Comparison of ENCODE assay signal across 1 cellular context in genomic region chr2:174336403-174337336, GRCh38.
TF ChIP-seq lines count a peak whose summit lies in the region.

No MANE protein-coding gene starts in this region.

TF ChIP-seq in HepG2, 621 proteins besides CTCF, POLR2A, EP300 and RAD21 (continued from another document and continues in another):
- TF ChIP-seq MYNN (CRISPR knock-in tag; IDR thresholded peaks at IDR 0.05; ENCODE audit: low read depth) (no peak), MTERF4 (CRISPR knock-in tag; IDR thresholded peaks at IDR 0.05) (no peak), NR2F2 (IDR thresholded peaks at IDR 0.05; ENCODE audit: borderline replicate concordance, low read depth) (no peak), HDAC6 (IDR thresholded peaks at IDR 0.05; ENCODE audit: low read depth, low read length) (no peak), FOSL2 (CRISPR knock-in tag; IDR thresholded peaks at IDR 0.05) (no peak), MXI1 (IDR thresholded peaks at IDR 0.05; ENCODE audit: borderline replicate concordance, low read depth, low read length) (no peak), ZNF337 (CRISPR knock-in tag; IDR thresholded peaks at IDR 0.05; ENCODE audit: borderline replicate concordance, low read depth) (no peak), ZNF432 (CRISPR knock-in tag; IDR thresholded peaks at IDR 0.05; ENCODE audit: borderline replicate concordance) (no peak), ZNF224 (CRISPR knock-in tag; IDR thresholded peaks at IDR 0.05) (no peak), ZNF737 (CRISPR knock-in tag; IDR thresholded peaks at IDR 0.05; ENCODE audit: borderline replicate concordance) (no peak), ATF3 (CRISPR knock-in tag; IDR thresholded peaks at IDR 0.05) (no peak), ZNF792 (CRISPR knock-in tag; IDR thresholded peaks at IDR 0.05) (no peak), ZNF10 (CRISPR knock-in tag; IDR thresholded peaks at IDR 0.05; ENCODE audit: borderline replicate concordance, low read depth) (no peak), HIC2 (CRISPR knock-in tag; IDR thresholded peaks at IDR 0.05; ENCODE audit: low read depth) (no peak; the same call in 1 of the 2 replicates), SP2 (CRISPR knock-in tag; IDR thresholded peaks at IDR 0.05) (no peak), IRF9 (CRISPR knock-in tag; IDR thresholded peaks at IDR 0.05; ENCODE audit: borderline replicate concordance) (no peak), RNF2 (conservative IDR thresholded peaks at IDR 0.05; ENCODE audit: low read depth) (peak; percentile 95), ZNF816 (CRISPR knock-in tag; IDR thresholded peaks at IDR 0.05; ENCODE audit: borderline replicate concordance) (no peak; the same call in 1 of the 2 replicates), ZNF768 (CRISPR knock-in tag; IDR thresholded peaks at IDR 0.05) (no peak), TP53 (CRISPR knock-in tag; conservative IDR thresholded peaks at IDR 0.05) (no peak), DPF2 (CRISPR knock-in tag; IDR thresholded peaks at IDR 0.05; ENCODE audit: borderline replicate concordance, low read depth) (no peak), EED (CRISPR knock-in tag; IDR thresholded peaks at IDR 0.05) (peak; percentile 95), PTBP1 (IDR thresholded peaks at IDR 0.05; ENCODE audit: low read depth, low read length, poor library complexity, severe bottlenecking) (no peak), ONECUT2 (CRISPR knock-in tag; IDR thresholded peaks at IDR 0.05) (no peak), ZNF639 (CRISPR knock-in tag; conservative IDR thresholded peaks at IDR 0.05) (peak; percentile 52; the same call in 1 of the 2 replicates), ZBTB49 (CRISPR knock-in tag; IDR thresholded peaks at IDR 0.05; ENCODE audit: borderline replicate concordance) (no peak), LCORL (IDR thresholded peaks at IDR 0.05) (no peak), LCORL (CRISPR knock-in tag; IDR thresholded peaks at IDR 0.05) (0 out of 2 replicates have a peak, but pooled peaks have one; percentile 51), PPARG (CRISPR knock-in tag; conservative IDR thresholded peaks at IDR 0.05) (no peak), U2AF1 (optimal IDR thresholded peaks at IDR 0.05; ENCODE audit: low read depth, low read length) (no peak), ZNF33B (CRISPR knock-in tag; IDR thresholded peaks at IDR 0.05) (no peak), THRA (CRISPR knock-in tag; IDR thresholded peaks at IDR 0.05; ENCODE audit: borderline replicate concordance) (0 out of 2 replicates have a peak, but pooled peaks have one; percentile 9), ZNF75D (CRISPR knock-in tag; IDR thresholded peaks at IDR 0.05; ENCODE audit: borderline replicate concordance) (no peak), KAT8 (CRISPR knock-in tag; IDR thresholded peaks at IDR 0.05) (no peak), IRF2 (CRISPR knock-in tag; IDR thresholded peaks at IDR 0.05) (no peak), ZNF296 (CRISPR knock-in tag; conservative IDR thresholded peaks at IDR 0.05) (no peak), TFE3 (CRISPR knock-in tag; IDR thresholded peaks at IDR 0.05) (0 out of 2 replicates have a peak, but pooled peaks have one; percentile 9), KMT2B (CRISPR knock-in tag; IDR thresholded peaks at IDR 0.05) (0 out of 2 replicates have a peak, but pooled peaks have one; percentile 24), PHF5A (CRISPR knock-in tag; IDR thresholded peaks at IDR 0.05; ENCODE audit: low read depth, unreplicated experiment) (no peak), NFE2L2 (IDR thresholded peaks at IDR 0.05; ENCODE audit: low read length) (no peak), ZNF782 (CRISPR knock-in tag; IDR thresholded peaks at IDR 0.05; ENCODE audit: borderline replicate concordance) (no peak), TAF15 (IDR thresholded peaks at IDR 0.05; ENCODE audit: low read depth, low read length, poor library complexity, severe bottlenecking) (no peak), ISX (CRISPR knock-in tag; conservative IDR thresholded peaks at IDR 0.05) (no peak), GABPA (IDR thresholded peaks at IDR 0.05; ENCODE audit: low read depth, low read length) (no peak), GABPA (CRISPR knock-in tag; IDR thresholded peaks at IDR 0.05; ENCODE audit: low read depth) (no peak), SALL2 (CRISPR knock-in tag; IDR thresholded peaks at IDR 0.05) (no peak), NR2C2 (CRISPR knock-in tag; IDR thresholded peaks at IDR 0.05; ENCODE audit: borderline replicate concordance) (no peak), TOPORS (CRISPR knock-in tag; IDR thresholded peaks at IDR 0.05) (0 out of 2 replicates have a peak, but pooled peaks have one; percentile 49), ZMAT3 (CRISPR knock-in tag; conservative IDR thresholded peaks at IDR 0.05) (peak; percentile 82), ZNF597 (CRISPR knock-in tag; IDR thresholded peaks at IDR 0.05) (no peak), TCF7L2 (IDR thresholded peaks at IDR 0.05; ENCODE audit: low read depth, low read length) (no peak), RNF219 (CRISPR knock-in tag; IDR thresholded peaks at IDR 0.05) (no peak), ZNF431 (CRISPR knock-in tag; IDR thresholded peaks at IDR 0.05; ENCODE audit: borderline replicate concordance, low read depth) (0 out of 2 replicates have a peak, but pooled peaks have one; percentile 27)
